ENCODE assay signal across 16 cellular contexts in genomic region chr1:208224192-208224713, GRCh38. TPM values are rescaled to one million over a fixed set of nuclear protein-coding genes. Genes with fewer than 3 reads are reported as not detected.
A peak's percentile ranks its signal among the peaks of the same experiment; 100 is the strongest.
DNase-seq lines count a peak whose midpoint lies in the region; TF ChIP-seq lines count a peak whose summit lies in the region.
"Had no signal": no experiment of that assay in that cellular context is flagged by ENCODE, and none has a peak within 500 bp of the region (broad histone marks: within the 10 kb centered on the region; RNA-seq: fewer than 3 reads in every experiment).

No MANE protein-coding gene starts in this region.

- H3K79me2 ChIP-seq in trophoblast cell (ENCODE audit: control insufficient read depth, insufficient read depth, low read length, poor library complexity), result peaks cover 9% of the 10 kb centered on the region

- peak overlapping the region; percentile 12 for H2BK5ac ChIP-seq in trophoblast cell (ENCODE audit: low read depth, low read length, poor library complexity)
- no peak overlapping the region for H2BK5ac ChIP-seq in neuronal stem cell (ENCODE audit: low read length)

- H4K8ac ChIP-seq in trophoblast cell (ENCODE audit: low read depth, low read length) (no peak overlapping the region), neuronal stem cell (ENCODE audit: low read depth, low read length) (no peak overlapping the region)

- H3K9ac ChIP-seq in trophoblast cell (ENCODE audit: low read length) (no peak overlapping the region), neuronal stem cell (ENCODE audit: low read depth, low read length, poor library complexity) (no peak overlapping the region)
- H3K9ac ChIP-seq: BLaER1 treated with 17β-estradiol and CSF1 and Interleukin-3, amounts not matched to agents 10 nM and 100 nM had no signal

- no peak overlapping the region for H4K12ac ChIP-seq in trophoblast cell (ENCODE audit: low read depth, low read length)

- H3K27me3 Mint-ChIP-seq in HFFc6 (ENCODE audit: insufficient read depth) (no peaks in the 10 kb centered on the region), brain (peaks cover 5% of the 10 kb centered on the region), nephron (ENCODE audit: low read depth) (peaks cover 11% of the 10 kb centered on the region)

- peaks cover 30% of the 10 kb centered on the region for H3K79me1 ChIP-seq in trophoblast cell (ENCODE audit: low read length)
- H3K79me1 ChIP-seq in neuronal stem cell (ENCODE audit: low read depth, low read length), result no peaks in the 10 kb centered on the region

- H2BK120ac ChIP-seq in trophoblast cell (ENCODE audit: insufficient read depth, low read length, poor library complexity), result no peak overlapping the region
- H2BK120ac ChIP-seq in neuronal stem cell (ENCODE audit: low read depth, low read length), result no peak overlapping the region

- H3K4me3 Mint-ChIP-seq in HFFc6 (no peak overlapping the region), brain (peak overlapping the region in 3 of 5 experiments; percentile 31 to 64 (median 49)), nephron (no peak overlapping the region)
- H3K4me3 Mint-ChIP-seq: B cell; CD8-positive, alpha-beta T cell had no signal

- no peak overlapping the region for H2AK5ac ChIP-seq in trophoblast cell (ENCODE audit: low read length)
- no peak overlapping the region for H2AK5ac ChIP-seq in neuronal stem cell (ENCODE audit: low read depth, low read length)

- TF ChIP-seq CTCF in HFFc6 (IDR thresholded peaks at IDR 0.05), result no peak
- TF ChIP-seq CTCF in brain (conservative IDR thresholded peaks at IDR 0.05), result no peak
- TF ChIP-seq CTCF in nephron (IDR thresholded peaks at IDR 0.05; ENCODE audit: unreplicated experiment in 3 of 3), result no peak

- H3K4me1 Mint-ChIP-seq in HFFc6 (ENCODE audit: low read depth), result peaks cover 73% of the 10 kb centered on the region
- peaks cover 100% of the 10 kb centered on the region for H3K4me1 Mint-ChIP-seq in brain
- H3K4me1 Mint-ChIP-seq in nephron, result peaks cover 94% of the 10 kb centered on the region
- H3K4me1 Mint-ChIP-seq: B cell had no signal

- H3K4ac ChIP-seq in trophoblast cell (ENCODE audit: low read depth, low read length) (peak overlapping the region; percentile 4), neuronal stem cell (ENCODE audit: low read length) (no peak overlapping the region)

- 0 out of 2 replicates have a peak overlapping the region, but pooled peaks have one; percentile 96 for H3K27ac Mint-ChIP-seq in HFFc6
- H3K27ac Mint-ChIP-seq in brain, result peak overlapping the region; percentile 56 to 97 (median 78)
- H3K27ac Mint-ChIP-seq in nephron, result peak overlapping the region in 2 of 3 experiments; percentile 13 to 35
- H3K27ac Mint-ChIP-seq: B cell; CD8-positive, alpha-beta T cell had no signal

- H3K18ac ChIP-seq in trophoblast cell (ENCODE audit: low read length), result no peak overlapping the region
- no peak overlapping the region for H3K18ac ChIP-seq in neuronal stem cell (ENCODE audit: low read length)

- H3K14ac ChIP-seq in trophoblast cell (ENCODE audit: low read length) (no peak overlapping the region), neuronal stem cell (ENCODE audit: low read length) (no peak overlapping the region)

- no peak overlapping the region for H3K4me2 ChIP-seq in trophoblast cell (ENCODE audit: low read length)
- no peak overlapping the region for H3K4me2 ChIP-seq in neuronal stem cell (ENCODE audit: insufficient read depth, low read length, poor library complexity, severe bottlenecking)
- H3K4me2 ChIP-seq: BLaER1 treated with 17β-estradiol and CSF1 and Interleukin-3, amounts not matched to agents 10 nM and 100 nM had no signal

- H3K36me3 ChIP-seq in trophoblast cell (ENCODE audit: control insufficient read depth in 1 of 2, insufficient read depth in 2 of 2, low read length in 2 of 2) (peaks cover 3 to 9% of the 10 kb centered on the region in 2 experiments), neuronal stem cell (replicated peaks in 1 of 2; ENCODE audit: control insufficient read depth in 2 of 2, insufficient read depth in 2 of 2, low read length in 2 of 2) (no peaks in the 10 kb centered on the region)
- H3K36me3 ChIP-seq: BLaER1 treated with 17β-estradiol and CSF1 and Interleukin-3, amounts not matched to agents 10 nM and 100 nM had no signal

- no peak overlapping the region for H2BK12ac ChIP-seq in trophoblast cell (ENCODE audit: low read length)
- H2BK12ac ChIP-seq in neuronal stem cell (ENCODE audit: low read length), result no peak overlapping the region

- H3K27me3 ChIP-seq in trophoblast cell (ENCODE audit: insufficient read depth, low read length) (no peaks in the 10 kb centered on the region), neuronal stem cell (ENCODE audit: control insufficient read depth in 3 of 3, insufficient read depth in 3 of 3, low read depth in 1 of 3, low read length in 3 of 3) (no peaks in the 10 kb centered on the region)
- H3K27me3 ChIP-seq: BLaER1 treated with 17β-estradiol and CSF1 and Interleukin-3, amounts not matched to agents 10 nM and 100 nM had no signal

- H4K91ac ChIP-seq in trophoblast cell (ENCODE audit: low read depth, low read length) (no peak overlapping the region), neuronal stem cell (ENCODE audit: low read depth, low read length, poor library complexity) (no peak overlapping the region)

- H3K4me1 ChIP-seq in trophoblast cell (ENCODE audit: control insufficient read depth in 1 of 2, insufficient read depth in 2 of 2, low read length in 2 of 2) (peaks cover 41 to 49% of the 10 kb centered on the region in 2 experiments), neuronal stem cell (ENCODE audit: control insufficient read depth in 2 of 2, insufficient read depth in 1 of 2, low read depth in 1 of 2, low read length in 2 of 2) (peaks cover 8% of the 10 kb centered on the region in 2 donors)

- H2AFZ ChIP-seq in trophoblast cell (ENCODE audit: insufficient read depth, low read length, poor library complexity) (no peak overlapping the region), neuronal stem cell (ENCODE audit: low read length) (no peak overlapping the region)

- H3K27ac ChIP-seq in trophoblast cell (ENCODE audit: low read depth, low read length) (no peak overlapping the region), neuronal stem cell (replicated peaks; ENCODE audit: low read length) (no peak overlapping the region)
- H3K27ac ChIP-seq: BLaER1 treated with 17β-estradiol and CSF1 and Interleukin-3, amounts not matched to agents 10 nM and 100 nM; HL-60 had no signal

- H3K36me3 Mint-ChIP-seq in HFFc6 (ENCODE audit: low read depth) (peaks cover 14% of the 10 kb centered on the region; the same call in 1 of the 2 replicates), brain (peaks cover 14% of the 10 kb centered on the region), nephron (ENCODE audit: low read depth) (peaks cover 13% of the 10 kb centered on the region)
- H3K36me3 Mint-ChIP-seq: CD8-positive, alpha-beta T cell had no signal

- no peak overlapping the region for H2BK15ac ChIP-seq in neuronal stem cell (ENCODE audit: low read length)

- H3K9me3 ChIP-seq in trophoblast cell (ENCODE audit: insufficient read depth, low read depth, low read length) (no peaks in the 10 kb centered on the region), neuronal stem cell (replicated peaks in 1 of 2; ENCODE audit: control insufficient read depth in 2 of 2, insufficient read depth in 1 of 2, low read depth in 1 of 2, low read length in 2 of 2) (no peaks in the 10 kb centered on the region)
- H3K9me3 ChIP-seq: BLaER1 treated with 17β-estradiol and CSF1 and Interleukin-3, amounts not matched to agents 10 nM and 100 nM had no signal

- DNase-seq in HFFc6 (no peak), trophoblast cell (no peak), NCI-H1092 treated with DMSO at 0.1 percent for 48 hours (lab: John Stamatoyannopoulos, UW) (no peak), neuronal stem cell (ENCODE audit: low spot score) (no peak), pons (ENCODE audit: low spot score) (no peak)
- DNase-seq: Calu3; CD8-positive, alpha-beta T cell; DMS79 treated with DMSO at 0.1 percent for 48 hours; GF-D8; GOT3; H7 had no signal

- H3K9me3 Mint-ChIP-seq in HFFc6 (no peaks in the 10 kb centered on the region), brain (no peaks in the 10 kb centered on the region), nephron (no peaks in the 10 kb centered on the region)
- H3K9me3 Mint-ChIP-seq: CD8-positive, alpha-beta T cell had no signal

- H3K23ac ChIP-seq in trophoblast cell (ENCODE audit: low read length), result no peak overlapping the region
- no peak overlapping the region for H3K23ac ChIP-seq in neuronal stem cell (ENCODE audit: low read depth, low read length, poor library complexity)

- H3K4me3 ChIP-seq in trophoblast cell (ENCODE audit: low read depth, low read length), result no peak overlapping the region
- no peak overlapping the region for H3K4me3 ChIP-seq in neuronal stem cell (ENCODE audit: low read length in 2 of 2)
- H3K4me3 ChIP-seq: BLaER1 treated with 17β-estradiol and CSF1 and Interleukin-3, amounts not matched to agents 10 nM and 100 nM had no signal

- WGBS in trophoblast cell (ENCODE audit: extremely low coverage, insufficient coverage, insufficient read length), result 100% methylated on average over 2 of the region's 10 CpGs
- WGBS in neuronal stem cell (ENCODE audit: extremely low coverage in 2 of 2, insufficient read length in 2 of 2, insufficient replicate concordance in 1 of 2), 2 donors, result 100% methylated on average over 2 of the region's 10 CpGs; no CpG with 5 or more reads in 1 of the 2 donors

RNA-seq across cellular contexts. Expression of gene PLXNA2, which starts 19.9 kb away (rescaled TPM):
- total RNA-seq in HFFc6 (2021; fragmentation: NEBNext Ultra II Directional; extraction: Animal tissue kit (Norgen Biotek cat#: 25700)), result 10 to 100 TPM; 20.9 to 29.9 (median 28.1) TPM
- 5.7 TPM for polyA plus RNA-seq in brain (ENCODE audit: insufficient read depth, low read depth, low replicate concordance)
- 35.3 and 35.7 TPM in 2 replicates for polyA plus RNA-seq in trophoblast cell (2013)
- polyA plus RNA-seq in neuronal stem cell (2013, experiment 1 of 2), result 1.2 TPM
- 1.1 TPM for polyA plus RNA-seq in neuronal stem cell (2013, experiment 2 of 2)

Comparison
In these comparisons a context has a peak if more than half of its experiments do, and no peak if none do; other contexts are left out.
1. H3K27ac Mint-ChIP-seq: peak in every context shown above with its lines; median percentile 96 in HFFc6; 78 in brain; 24 in nephron.
2. H3K4me3 Mint-ChIP-seq: peak in brain (3 of 5); none in HFFc6 (single experiment) and nephron (0 of 3).